ENCODE assay signal across 26 cellular contexts in genomic region chr1:207056673-207057072, GRCh38. TPM values are rescaled to one million over a fixed set of nuclear protein-coding genes. Genes with fewer than 3 reads are reported as not detected.
DNase-seq lines count a peak whose midpoint lies in the region; ATAC-seq and TF ChIP-seq lines count a peak whose summit lies in the region.
"Had no signal": no experiment of that assay in that cellular context is flagged by ENCODE, and none has a peak within 500 bp of the region (broad histone marks: within the 10 kb centered on the region; RNA-seq: fewer than 3 reads in every experiment).

No MANE protein-coding gene starts in this region.

- no TSS peak for BruUV-seq in OCI-LY7 (replicated peaks; lab: Mats Ljungman, UMichigan)

- H3K9me3 ChIP-seq in OCI-LY7 (ENCODE audit: low read length) (no peaks in the 10 kb centered on the region), stomach (no peaks in the 10 kb centered on the region)
- H3K9me3 ChIP-seq: esophagus squamous epithelium, HAP-1, vagina had no signal

- peaks cover 72% of the 10 kb centered on the region for H3K4me1 ChIP-seq in OCI-LY7 (ENCODE audit: insufficient read depth, low read length, poor library complexity, severe bottlenecking)
- peaks cover 19 to 52% (median 30%) of the 10 kb centered on the region in 4 donors for H3K4me1 ChIP-seq in stomach
- H3K4me1 ChIP-seq: HAP-1 had no signal

- H3K27me3 ChIP-seq in stomach = no peaks in the 10 kb centered on the region
- H3K27me3 ChIP-seq: esophagus squamous epithelium, vagina had no signal

- no peaks in the 10 kb centered on the region for H4K20me1 ChIP-seq in OCI-LY7 (ENCODE audit: insufficient read depth, low read length)

- no peak overlapping the region for H3K4me3 Mint-ChIP-seq in endothelial cell (ENCODE audit: unreplicated experiment)
- H3K4me3 Mint-ChIP-seq in T-cell = no peak overlapping the region
- H3K4me3 Mint-ChIP-seq: activated CD4-positive, alpha-beta T cell treated with anti-CD3 and anti-CD28 coated beads, Interleukin-2, amount 10 ng/mL, durations not matched to agents 7 days and 5 days; effector memory CD8-positive, alpha-beta T cell had no signal

- TF ChIP-seq POLR2A in stomach (IDR thresholded peaks at IDR 0.05) = no peak

- H3K4me1 Mint-ChIP-seq in endothelial cell (ENCODE audit: unreplicated experiment) (peaks cover 10% of the 10 kb centered on the region), T-cell (peaks cover 24 to 29% (median 25%) of the 10 kb centered on the region in 3 donors)

- peak overlapping the region; percentile 78 for H3K27ac ChIP-seq in OCI-LY7 (ENCODE audit: low read depth, low read length, poor library complexity, severe bottlenecking)
- H3K27ac ChIP-seq in stomach = peak overlapping the region; percentile 59 to 80 (median 64)
- H3K27ac ChIP-seq: C4-2B, vagina had no signal

- H3K36me3 ChIP-seq in OCI-LY7 (ENCODE audit: insufficient read depth, low read length) (peaks cover under 1% of the 10 kb centered on the region; the same call in 1 of the 2 replicates), stomach (peaks cover 0 to 23% (median 19%) of the 10 kb centered on the region in 4 donors)
- H3K36me3 ChIP-seq: HAP-1, vagina had no signal

- H3K9me2 ChIP-seq in OCI-LY7 (ENCODE audit: insufficient read depth, low read length) = no peaks in the 10 kb centered on the region

- H3K9me3 Mint-ChIP-seq in endothelial cell (ENCODE audit: unreplicated experiment) (no peaks in the 10 kb centered on the region), T-cell (no peaks in the 10 kb centered on the region)
- H3K9me3 Mint-ChIP-seq: effector memory CD8-positive, alpha-beta T cell had no signal

- peak overlapping the region; percentile 30; the same call in 1 of the 2 replicates for H2AFZ ChIP-seq in OCI-LY7 (ENCODE audit: low read length)

- H3K27ac Mint-ChIP-seq in endothelial cell (ENCODE audit: unreplicated experiment) (peak overlapping the region; percentile 24), T-cell (no peak overlapping the region)
- H3K27ac Mint-ChIP-seq: activated CD4-positive, alpha-beta T cell treated with anti-CD3 and anti-CD28 coated beads, Interleukin-2, amount 10 ng/mL, durations not matched to agents 7 days and 5 days; effector memory CD8-positive, alpha-beta T cell had no signal

- H3K27me3 Mint-ChIP-seq in endothelial cell (ENCODE audit: unreplicated experiment) = peaks cover 3% of the 10 kb centered on the region
- no peaks in the 10 kb centered on the region for H3K27me3 Mint-ChIP-seq in T-cell

- DNase-seq in OCI-LY7 (ENCODE audit: low spot score) (peak; percentile 54), endothelial cell (ENCODE audit: low spot score) (no peak), mucosa of gallbladder (ENCODE audit: low spot score) (peak; percentile 49), stomach (peak; percentile 62), GDM1 (lab: John Stamatoyannopoulos, UW) (no peak), T-cell (no peak)
- DNase-seq: activated CD4-positive, alpha-beta T cell treated with anti-CD3 and anti-CD28 coated beads, Interleukin-2, amount 10 ng/mL, durations not matched to agents 7 days and 5 days; activated naive CD4-positive, alpha-beta T cell; activated T-cell treated with anti-CD3 and anti-CD28 coated beads, Interleukin-2, amount 50 U/mL, for 48 hours; effector memory CD8-positive, alpha-beta T cell; esophagus squamous epithelium; Kasumi-1; NCI-H1930; NCI-H345; NCI-H82; SHP77; T1000 had no signal

- peak overlapping the region; percentile 94 for H3K4me2 ChIP-seq in OCI-LY7 (ENCODE audit: low read length)

- H3K79me2 ChIP-seq in OCI-LY7 (ENCODE audit: insufficient read depth, low read depth, low read length) = 0 out of 2 replicates have a peak, but pooled peaks cover 5% of the 10 kb centered on the region

- no peak for ATAC-seq in HG03342 (IDR thresholded peaks at IDR 0.05; ENCODE audit: unreplicated experiment)
- no peak for ATAC-seq in T-cell (replicated peaks in 1 of 4)
- ATAC-seq: effector memory CD8-positive, alpha-beta T cell had no signal

- CTCF ChIA-PET in OCI-LY7 (lab: Charles Lee; ENCODE audit: unreplicated experiment) = no interaction called here
- CTCF ChIA-PET in T-cell (lab: Charles Lee) = no interaction called here

- intact Hi-C loops in OCI-LY7 (cut with micrococcal nuclease; ENCODE audit: unreplicated experiment) = no loop called here
- intact Hi-C loops in stomach (cut with DNase I; ENCODE audit: low total_unique reads) = no loop called here

- H3K36me3 Mint-ChIP-seq in endothelial cell (ENCODE audit: low read depth, unreplicated experiment) = no peaks in the 10 kb centered on the region
- peaks cover 4% of the 10 kb centered on the region for H3K36me3 Mint-ChIP-seq in T-cell

- POLR2A ChIA-PET in OCI-LY7 (lab: Charles Lee) (interaction anchor here (1.4 to 1.5 kb wide), 3 partner anchors 11 to 17 kb away, joined by 3 to 5 read pairs (median 4); no protein-coding TSS in a partner anchor), T-cell (lab: Charles Lee) (no interaction called here)

- H3K4me3 ChIP-seq in OCI-LY7 (ENCODE audit: low read depth, low read length, poor library complexity, severe bottlenecking) (peak overlapping the region; percentile 16), stomach (no peak overlapping the region)
- H3K4me3 ChIP-seq: esophagus squamous epithelium, HAP-1, vagina had no signal

- no peak for TF ChIP-seq EP300 in stomach (IDR thresholded peaks at IDR 0.05)

- no peak for TF ChIP-seq CTCF in OCI-LY7 (conservative IDR thresholded peaks at IDR 0.05; ENCODE audit: low read length)
- TF ChIP-seq CTCF in endothelial cell (IDR thresholded peaks at IDR 0.05; ENCODE audit: unreplicated experiment) = no peak
- TF ChIP-seq CTCF in stomach (IDR thresholded peaks at IDR 0.05) = no peak

- WGBS in stomach, 5 donors = 57 to 75% (median 62%) methylated on average over 5 to 6 of the region's 6 CpGs

RNA-seq across cellular contexts. Expression of gene PFKFB2, which starts 3.6 kb away (rescaled TPM):
- total RNA-seq in OCI-LY7 (2014; rRNA removed; shearing (Covaris generic)) = 8.8 and 9.8 TPM in 2 replicates
- total RNA-seq in OCI-LY7 (2022) (13.1 and 14.4 TPM in 2 replicates), endothelial cell (ENCODE audit: unreplicated experiment) (8.9 TPM), mucosa of gallbladder (17.9 TPM), stomach (10 to 100 TPM in 4 of 5 donors, 1 to 10 TPM in 1; 2.3 to 97.3 (median 29.1) TPM), T-cell (1 to 10 TPM; 1.6 to 4.7 (median 3.2) TPM)
- 1 to 10 TPM; 5.1 to 9.3 (median 6.7) TPM for polyA plus RNA-seq in stomach

RNA-seq across cellular contexts. Expression of gene YOD1, which starts 5.7 kb away (rescaled TPM):
- 13.1 and 16.2 TPM in 2 replicates for total RNA-seq in OCI-LY7 (2014; rRNA removed; shearing (Covaris generic))
- total RNA-seq in OCI-LY7 (2022) (16.5 and 17.4 TPM in 2 replicates), endothelial cell (ENCODE audit: unreplicated experiment) (9.0 TPM), mucosa of gallbladder (4.5 TPM), stomach (10 to 100 TPM in 2 of 5 donors, 1 to 10 TPM in 3; 2.3 to 47.9 (median 9.4) TPM), T-cell (10 to 100 TPM in 2 of 5 donors, 1 to 10 TPM in 3; 7.8 to 13.5 (median 8.7) TPM)
- 1 to 10 TPM; 1.5 to 3.2 (median 1.5) TPM for polyA plus RNA-seq in stomach

RNA-seq across cellular contexts. Expression of gene C1orf116, which starts 24.1 kb away (rescaled TPM):
- not detected in 2 replicates for total RNA-seq in OCI-LY7 (2014; rRNA removed; shearing (Covaris generic))
- not detected in 2 replicates for total RNA-seq in OCI-LY7 (2022)
- 0.08 TPM for total RNA-seq in endothelial cell (ENCODE audit: unreplicated experiment)
- total RNA-seq in mucosa of gallbladder = 45.1 TPM
- 10 to 100 TPM; 18.0 to 91.7 (median 59.5) TPM for total RNA-seq in stomach
- polyA plus RNA-seq in stomach = 10 to 100 TPM; 17.1 to 50.4 (median 29.7) TPM
- under 1 TPM; 0.08 to 0.29 (median 0.14) TPM for total RNA-seq in T-cell
- total RNA-seq: activated CD4-positive, alpha-beta T cell treated with anti-CD3 and anti-CD28 coated beads, Interleukin-2, amount 10 ng/mL, durations not matched to agents 7 days and 5 days; frontal cortex; posterior vena cava had no signal
- polyA plus RNA-seq: neural cell had no signal

RNA-seq across cellular contexts. Expression of gene C4BPB, which starts 32.0 kb away (rescaled TPM):
- not detected in 2 replicates for total RNA-seq in OCI-LY7 (2014; rRNA removed; shearing (Covaris generic))
- not detected in 2 replicates for total RNA-seq in OCI-LY7 (2022)
- total RNA-seq in endothelial cell (ENCODE audit: unreplicated experiment) = 6.6 TPM
- 4.1 TPM for total RNA-seq in mucosa of gallbladder
- 1 to 10 TPM in 2 of 5 donors, not detected in 3; 3.5 to 6.2 TPM for total RNA-seq in stomach
- polyA plus RNA-seq in stomach = 10 to 100 TPM in 2 of 3 donors, 1 to 10 TPM in 1; 8.5 to 18.9 (median 14.8) TPM
- 1 to 10 TPM in 2 of 5 donors, under 1 TPM in 2, not detected in 1; 0.66 to 4.8 (median 1.0) TPM for total RNA-seq in T-cell
- total RNA-seq: frontal cortex, vagina had no signal
- polyA plus RNA-seq: neural cell had no signal

RNA-seq across cellular contexts. Expression of gene C4BPA, which starts 47.4 kb away (rescaled TPM):
- not detected in 2 replicates for total RNA-seq in OCI-LY7 (2014; rRNA removed; shearing (Covaris generic))
- total RNA-seq in OCI-LY7 (2022) (not detected in 2 replicates), endothelial cell (ENCODE audit: unreplicated experiment) (not detected), mucosa of gallbladder (2.3 TPM), stomach (10 to 100 TPM in 1 of 5 donors, not detected in 4; 24.6 TPM), T-cell (under 1 TPM in 3 of 5 donors, not detected in 2; 0.60 to 0.72 (median 0.70) TPM)
- 1 to 10 TPM in 2 of 3 donors, not detected in 1; 1.2 to 2.5 TPM for polyA plus RNA-seq in stomach
- total RNA-seq: activated CD4-positive, alpha-beta T cell treated with anti-CD3 and anti-CD28 coated beads, Interleukin-2, amount 10 ng/mL, durations not matched to agents 7 days and 5 days; Daoy; frontal cortex; subcutaneous adipose tissue; vagina had no signal
- polyA plus RNA-seq: neural cell had no signal

Comparison
In these comparisons a context has a peak if more than half of its experiments do, and no peak if none do; other contexts are left out.
1. DNase-seq: peak in OCI-LY7 (single experiment), mucosa of gallbladder (single experiment) and stomach (single experiment); none in endothelial cell (single experiment), GDM1 (single experiment) and T-cell (0 of 34).
2. RNA of gene C1orf116, which starts 24.1 kb away (total RNA-seq): 18.0 to 91.7 TPM in stomach and 45.1 TPM in mucosa of gallbladder (single experiment); 0.08 to 0.29 TPM in T-cell, 0.08 TPM in endothelial cell (single experiment) and not detected in OCI-LY7; every median in the first group is over 10 times any median in the second.